Comparison of ENCODE assay signal across 9 cellular contexts in the genomic region with DNA sequence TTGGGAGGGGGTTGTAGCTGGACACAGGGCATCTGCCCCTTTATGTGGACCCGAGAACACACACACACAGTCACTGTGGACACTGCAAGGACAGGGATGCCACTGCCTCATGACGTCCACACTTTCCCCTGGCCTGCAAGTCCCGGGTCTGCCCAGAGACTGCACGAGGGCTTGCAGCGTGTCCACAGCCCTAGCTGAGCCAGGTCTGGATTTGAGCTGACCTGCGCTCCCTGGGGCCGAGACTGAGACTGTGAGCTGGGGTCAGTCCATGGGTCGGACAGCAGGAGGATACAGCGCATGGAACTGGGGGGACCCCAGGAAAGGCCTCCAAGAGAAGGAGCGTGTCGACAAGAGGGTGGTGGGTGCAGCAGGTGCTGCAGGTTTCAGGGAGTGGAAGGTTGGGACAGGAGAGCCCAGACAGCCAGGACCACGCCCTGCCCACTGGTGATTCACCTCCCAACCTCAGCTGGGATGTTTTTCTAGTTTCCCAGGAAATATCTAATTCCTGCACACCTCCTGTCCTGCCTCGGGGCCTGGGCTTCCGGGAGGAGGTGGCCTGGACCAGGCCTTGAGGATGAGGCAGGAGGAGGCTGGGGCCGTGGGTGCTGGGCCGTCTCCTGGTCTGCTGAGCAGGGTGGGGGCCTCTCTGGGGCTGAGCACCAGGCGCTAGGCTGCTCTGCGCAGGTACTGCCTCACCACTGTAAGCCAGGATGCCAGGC. TPM values are rescaled to one million over a fixed set of nuclear protein-coding genes. Genes with fewer than 3 reads are reported as not detected.
DNase-seq lines count a peak whose midpoint lies in the region; ATAC-seq and TF ChIP-seq lines count a peak whose summit lies in the region.
"Had no signal": no experiment of that assay in that cellular context is flagged by ENCODE, and none has a peak within 500 bp of the region (broad histone marks: within the 10 kb centered on the region; RNA-seq: fewer than 3 reads in every experiment).

No MANE protein-coding gene starts in this region.

- H3K36me3 ChIP-seq in RWPE2 (ENCODE audit: low read depth) (no peaks in the 10 kb centered on the region), stomach (no peaks in the 10 kb centered on the region)
- H3K36me3 ChIP-seq: right atrium auricular region had no signal

- intact Hi-C loops in stomach (cut with DNase I; ENCODE audit: low total_unique reads): loop anchor here (5.0 kb wide), 1 partner anchor 109 kb away; no protein-coding TSS in a partner anchor
- intact Hi-C loops in cardiac septum (cut with DNase I): loop anchor here (1.0 kb wide), 1 partner anchor 105 kb away; no protein-coding TSS in a partner anchor

- H3K27ac ChIP-seq in RWPE2 (ENCODE audit: poor library complexity, severe bottlenecking) (peak overlapping the region; percentile 92), stomach (peak overlapping the region; percentile 75 to 98 (median 81))
- H3K27ac ChIP-seq: right atrium auricular region had no signal

- H3K4me1 ChIP-seq in RWPE2 (ENCODE audit: insufficient read depth, poor library complexity, severe bottlenecking) (peaks cover 32% of the 10 kb centered on the region), stomach (peaks cover 36 to 66% (median 65%) of the 10 kb centered on the region in 4 donors)

- peak; percentile 59 for ATAC-seq in RWPE2 (ENCODE audit: low read depth)

- no peaks in the 10 kb centered on the region for H3K27me3 ChIP-seq in RWPE2 (ENCODE audit: insufficient read depth, poor library complexity, severe bottlenecking)
- peaks cover 3 to 54% (median 34%) of the 10 kb centered on the region in 3 donors for H3K27me3 ChIP-seq in stomach

- H3K9me3 ChIP-seq in RWPE2 (ENCODE audit: severe bottlenecking) (no peaks in the 10 kb centered on the region), stomach (no peaks in the 10 kb centered on the region)
- H3K9me3 ChIP-seq: right atrium auricular region had no signal

- TF ChIP-seq CTCF in RWPE2 (IDR thresholded peaks at IDR 0.05; ENCODE audit: poor library complexity, severe bottlenecking): no peak
- no peak for TF ChIP-seq CTCF in stomach (IDR thresholded peaks at IDR 0.05)

- 48 to 64% (median 49%) methylated on average over 18 of the region's 18 CpGs for WGBS in stomach, 5 donors

- DNase-seq in HPDE6-E6E7 (ENCODE audit: extremely low spot score): peak; percentile 72
- peak; percentile 95 for DNase-seq in RWPE2 (ENCODE audit: low spot score)
- peak; percentile 82 for DNase-seq in islet precursor cell
- DNase-seq in stomach: no peak
- no peak for DNase-seq in cardiac septum (ENCODE audit: low spot score)
- no peak for DNase-seq in NCI-H1417 (lab: John Stamatoyannopoulos, UW)
- no peak for DNase-seq in T-helper 2 cell
- DNase-seq: NCI-H187 treated with DMSO at 0.1 percent for 48 hours had no signal

- TF ChIP-seq EP300 in stomach (IDR thresholded peaks at IDR 0.05): no peak

- TF ChIP-seq POLR2A in stomach (IDR thresholded peaks at IDR 0.05): no peak

- H3K4me3 ChIP-seq in RWPE2 (ENCODE audit: severe bottlenecking): no peak overlapping the region
- no peak overlapping the region for H3K4me3 ChIP-seq in stomach
- H3K4me3 ChIP-seq: right atrium auricular region had no signal

RNA-seq across cellular contexts. Expression of a gene that starts 0.8 kb away (rescaled TPM):
- total RNA-seq in stomach: not detected
- polyA plus RNA-seq in stomach: 1 to 10 TPM in 1 of 3 donors, not detected in 2; 1.0 TPM
- not detected for total RNA-seq in cardiac septum
- total RNA-seq: right atrium auricular region had no signal

RNA-seq across cellular contexts. Expression of a gene that starts 1.5 kb away (rescaled TPM):
- total RNA-seq in stomach (1 to 10 TPM in 1 of 5 donors, under 1 TPM in 1, not detected in 3; 0.92 to 3.6 TPM), cardiac septum (not detected)
- polyA plus RNA-seq in stomach: 10 to 100 TPM in 1 of 3 donors, 1 to 10 TPM in 2; 2.7 to 47.3 (median 3.4) TPM

RNA-seq across cellular contexts. Expression of a gene that starts 4.2 kb away (rescaled TPM):
- total RNA-seq in stomach: under 1 TPM in 1 of 5 donors, not detected in 4; 0.18 TPM
- polyA plus RNA-seq in stomach: under 1 TPM in 1 of 3 donors, not detected in 2; 0.53 TPM
- not detected for total RNA-seq in cardiac septum
- total RNA-seq: right atrium auricular region had no signal

RNA-seq across cellular contexts. Expression of a gene that starts 4.5 kb away (rescaled TPM):
- total RNA-seq in stomach (10 to 100 TPM in 1 of 5 donors, 1 to 10 TPM in 2, under 1 TPM in 1, not detected in 1; 0.45 to 18.7 (median 3.3) TPM), cardiac septum (22.2 TPM)
- polyA plus RNA-seq in stomach: 10 to 100 TPM; 11.8 to 13.9 (median 13.9) TPM

RNA-seq across cellular contexts. Expression of a gene that starts 14.6 kb away (rescaled TPM):
- total RNA-seq in stomach (100 to 1,000 TPM in 4 of 5 donors, 10 to 100 TPM in 1; 69.4 to 170 (median 115) TPM), cardiac septum (304 TPM)
- 100 to 1,000 TPM; 188 to 292 (median 215) TPM for polyA plus RNA-seq in stomach

Comparison
In these comparisons a context has a peak if more than half of its experiments do, and no peak if none do; other contexts are left out.
1. DNase-seq: peak in HPDE6-E6E7 (single experiment), RWPE2 (single experiment) and islet precursor cell (single experiment); none in stomach (single experiment), cardiac septum (single experiment), NCI-H1417 (0 of 3) and T-helper 2 cell (0 of 5).